ENCODE assay signal across 18 cellular contexts in genomic region chr5:169574147-169574646, GRCh38.
"Had no signal": no experiment of that assay in that cellular context is flagged by ENCODE, and none has a peak within 500 bp of the region (broad histone marks: within the 10 kb centered on the region; RNA-seq: fewer than 3 reads in every experiment).

No MANE protein-coding gene starts in this region.

- H3K27ac Mint-ChIP-seq: dendritic cell treated with granulocyte-macrophage colony-stimulating factor and Interleukin-4, amounts not matched to agents 40 ng/mL and 50 ng/mL, for 4 days; effector memory CD8-positive, alpha-beta T cell; memory B cell; mesothelial cell of epicardium; natural killer cell treated with Interleukin-12 subunit alpha and Interleukin-12 subunit beta and Interleukin-15 and Interleukin-18, amount 100 ng/mL, for 72 hours; stimulated activated effector memory CD8-positive, alpha-beta T cell treated with anti-CD3 and anti-CD28 coated beads, Interleukin-12 subunit alpha, Interleukin-12 subunit beta, amount 100 ng/mL, for 72 hours; stimulated activated naive CD8-positive, alpha-beta T cell treated with anti-CD3 and anti-CD28 coated beads, Interleukin-15, Interleukin-2, amounts not matched to agents 100 ng/mL and 50 ng/mL, for 24 hours had no signal

- H3K36me3 ChIP-seq: esophagus muscularis mucosa, gastroesophageal sphincter, lower lobe of right lung, transverse colon had no signal

- H3K27me3 ChIP-seq: esophagus muscularis mucosa had no signal

- H3K4me1 ChIP-seq: lower lobe of right lung had no signal

- H3K27ac ChIP-seq: epithelial cell of prostate, esophagus muscularis mucosa, gastroesophageal sphincter, lower lobe of right lung, transverse colon had no signal

- H3K9me3 ChIP-seq: esophagus muscularis mucosa, gastroesophageal sphincter, lower lobe of right lung, transverse colon had no signal

- H3K4me3 Mint-ChIP-seq: dendritic cell treated with granulocyte-macrophage colony-stimulating factor and Interleukin-4, amounts not matched to agents 40 ng/mL and 50 ng/mL, for 4 days; effector memory CD8-positive, alpha-beta T cell; memory B cell; mesothelial cell of epicardium; natural killer cell treated with Interleukin-12 subunit alpha and Interleukin-12 subunit beta and Interleukin-15 and Interleukin-18, amount 100 ng/mL, for 72 hours; stimulated activated effector memory CD8-positive, alpha-beta T cell treated with anti-CD3 and anti-CD28 coated beads, Interleukin-12 subunit alpha, Interleukin-12 subunit beta, amount 100 ng/mL, for 72 hours; stimulated activated naive CD8-positive, alpha-beta T cell treated with anti-CD3 and anti-CD28 coated beads, Interleukin-15, Interleukin-2, amounts not matched to agents 100 ng/mL and 50 ng/mL, for 24 hours had no signal

- H3K4me3 ChIP-seq: esophagus muscularis mucosa, gastroesophageal sphincter, lower lobe of right lung, transverse colon had no signal

- H3K9me3 Mint-ChIP-seq: dendritic cell treated with granulocyte-macrophage colony-stimulating factor and Interleukin-4, amounts not matched to agents 40 ng/mL and 50 ng/mL, for 4 days; effector memory CD8-positive, alpha-beta T cell; memory B cell; mesothelial cell of epicardium; natural killer cell treated with Interleukin-12 subunit alpha and Interleukin-12 subunit beta and Interleukin-15 and Interleukin-18, amount 100 ng/mL, for 72 hours; stimulated activated effector memory CD8-positive, alpha-beta T cell treated with anti-CD3 and anti-CD28 coated beads, Interleukin-12 subunit alpha, Interleukin-12 subunit beta, amount 100 ng/mL, for 72 hours; stimulated activated naive CD8-positive, alpha-beta T cell treated with anti-CD3 and anti-CD28 coated beads, Interleukin-15, Interleukin-2, amounts not matched to agents 100 ng/mL and 50 ng/mL, for 24 hours had no signal

- H3K4me1 Mint-ChIP-seq: memory B cell had no signal

- DNase-seq: effector memory CD8-positive, alpha-beta T cell; foreskin fibroblast; glutamatergic neuron; lower lobe of right lung; occipital lobe; right cardiac atrium; stimulated activated CD4-positive, alpha-beta T cell treated with anti-CD3 and anti-CD28 coated beads, Interleukin-4, amount 100 ng/mL, for 1 hour; stimulated activated CD8-positive, alpha-beta memory T cell treated with anti-CD3 and anti-CD28 coated beads, Interleukin-4, amount 100 ng/mL, for 48 hours; transverse colon had no signal

- H3K36me3 Mint-ChIP-seq: memory B cell; mesothelial cell of epicardium; natural killer cell treated with Interleukin-12 subunit alpha and Interleukin-12 subunit beta and Interleukin-15 and Interleukin-18, amount 100 ng/mL, for 72 hours; stimulated activated effector memory CD8-positive, alpha-beta T cell treated with anti-CD3 and anti-CD28 coated beads, Interleukin-12 subunit alpha, Interleukin-12 subunit beta, amount 100 ng/mL, for 72 hours had no signal
